8 cellular contexts compared by ENCODE assay signal in the genomic region with DNA sequence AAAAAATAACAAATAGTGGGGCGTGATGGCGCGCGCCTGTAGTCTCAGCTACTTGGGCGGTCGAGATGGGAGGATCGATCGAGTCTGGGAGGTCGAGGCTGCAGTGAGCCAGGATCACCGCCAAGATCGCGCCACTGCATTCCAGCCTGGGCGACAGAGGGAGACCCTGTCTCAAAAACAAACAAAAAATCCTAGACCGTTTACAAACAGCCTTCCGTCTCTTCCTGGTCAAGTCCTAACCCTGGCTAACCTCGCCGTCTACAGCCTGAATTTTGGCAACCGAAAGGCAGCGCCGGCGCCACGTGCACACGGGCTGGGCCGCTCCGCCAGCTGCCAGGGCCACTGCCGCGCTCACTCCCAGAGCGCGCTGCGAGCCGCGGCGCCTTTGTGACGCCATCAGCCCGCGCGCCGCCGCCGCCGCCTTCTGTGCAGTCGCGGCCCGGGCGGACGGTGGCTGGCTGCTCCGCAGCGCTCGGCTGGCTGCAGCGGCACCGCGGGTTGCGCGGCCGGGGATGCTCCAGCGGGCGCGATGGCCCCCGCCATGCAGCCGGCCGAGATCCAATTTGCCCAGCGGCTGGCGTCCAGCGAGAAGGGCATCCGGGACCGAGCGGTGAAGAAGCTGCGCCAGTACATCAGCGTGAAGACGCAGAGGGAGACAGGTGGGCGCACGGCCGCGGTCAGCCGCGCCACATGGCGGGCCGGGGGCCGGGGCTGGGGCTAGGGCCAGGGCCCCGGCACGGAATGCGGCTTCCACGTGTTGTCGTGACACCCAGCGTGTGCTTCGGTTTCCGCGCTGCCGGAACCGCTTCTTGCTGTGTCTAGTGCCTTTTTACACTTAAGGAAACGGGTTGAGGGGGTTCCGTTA. TPM values are rescaled to one million over a fixed set of nuclear protein-coding genes. Genes with fewer than 3 reads are reported as not detected.
DNase-seq lines count a peak whose midpoint lies in the region; ATAC-seq and TF ChIP-seq lines count a peak whose summit lies in the region.

Gene HSF2BP, minus strand, starts transcription at position 353 of the 865 bp plus-strand sequence. CDS start 1,392 bp downstream, outside the sequence.
Gene RRP1B, plus strand, starts transcription at position 425 of the 865 bp plus-strand sequence. Its CDS starts 105 bp downstream, at position 530.

- CTCF ChIA-PET in A673 (lab: Charles Lee): no interaction called here

- DNase-seq in A673 (ENCODE audit: low spot score): peak; percentile 90
- peak; percentile 86 for DNase-seq in NCI-H345 treated with DMSO at 0.1 percent for 48 hours (lab: John Stamatoyannopoulos, UW; ENCODE audit: unreplicated experiment)
- peak; percentile 88 for DNase-seq in cerebellum (ENCODE audit: low spot score)
- DNase-seq in kidney glomerular epithelial cell (lab: John Stamatoyannopoulos, UW): peak; percentile 60
- peak; percentile 62 to 72 for DNase-seq in stimulated activated CD4-positive, alpha-beta T cell treated with anti-CD3 and anti-CD28 coated beads, Interleukin-15, amount 100 ng/mL, for 1 hour (ENCODE audit: low read depth in 1 of 2, low spot score in 1 of 2)

- peak within 1 kb of the TSS; percentile 82 for H3K27ac ChIP-seq in A673 (ENCODE audit: low read depth, low read length, poor library complexity, severe bottlenecking)

- POLR2A ChIA-PET in A673 (lab: Charles Lee; ENCODE audit: low non-redundant PET): no interaction called here

- H3K4me3 ChIP-seq in A673 (ENCODE audit: low read depth, low read length, poor library complexity, severe bottlenecking): peak within 1 kb of the TSS; percentile 91

- BruUV-seq in A673 (replicated peaks; lab: Mats Ljungman, UMichigan): no TSS peak

- H3K9me3 ChIP-seq in A673 (ENCODE audit: low read depth, low read length, poor library complexity, severe bottlenecking): no peaks in the 10 kb centered on the region

- peaks cover 11% of the 10 kb centered on the region for H3K4me1 ChIP-seq in A673 (ENCODE audit: insufficient read depth, low read length, poor library complexity, severe bottlenecking)

- H3K27me3 ChIP-seq in A673 (replicated peaks; ENCODE audit: insufficient read depth, low read depth, low read length, poor library complexity): no peaks in the 10 kb centered on the region

- intact Hi-C loops in A673 (cut with micrococcal nuclease; ENCODE audit: unreplicated experiment): no loop called here

- TF ChIP-seq CTCF in A673 (conservative IDR thresholded peaks at IDR 0.05; ENCODE audit: low read depth, low read length): no peak

- ATAC-seq in GM18861 (IDR thresholded peaks at IDR 0.05; ENCODE audit: unreplicated experiment) (peak; percentile 70), HG03135 (IDR thresholded peaks at IDR 0.05; ENCODE audit: unreplicated experiment) (peak; percentile 79)
- ATAC-seq in activated CD4-positive, CD25-positive, alpha-beta regulatory T cell treated with anti-CD3 and anti-CD28 coated beads, Interleukin-2, amount 50 U/mL, for 24 hours: peak; percentile 94 to 95

- H3K36me3 ChIP-seq in A673 (ENCODE audit: insufficient read depth, low read length, poor library complexity, severe bottlenecking): peaks cover 14% of the 10 kb centered on the region

RNA-seq across cellular contexts. Expression of gene HSF2BP, which starts in this region (rescaled TPM):
- total RNA-seq in A673 (2021) (2.4 and 3.0 TPM in 2 replicates), cerebellum (2.5 TPM)

RNA-seq across cellular contexts. Expression of gene RRP1B, which starts in this region (rescaled TPM):
- 67.0 and 73.5 TPM in 2 replicates for total RNA-seq in A673 (2021)
- 18.7 TPM for total RNA-seq in cerebellum

Comparison
In these comparisons a context has a peak if more than half of its experiments do, and no peak if none do; other contexts are left out.
1. Peak in every context shown above with its lines: DNase-seq, ATAC-seq, H3K4me3 ChIP-seq and H3K27ac ChIP-seq.